In the genomic region with DNA sequence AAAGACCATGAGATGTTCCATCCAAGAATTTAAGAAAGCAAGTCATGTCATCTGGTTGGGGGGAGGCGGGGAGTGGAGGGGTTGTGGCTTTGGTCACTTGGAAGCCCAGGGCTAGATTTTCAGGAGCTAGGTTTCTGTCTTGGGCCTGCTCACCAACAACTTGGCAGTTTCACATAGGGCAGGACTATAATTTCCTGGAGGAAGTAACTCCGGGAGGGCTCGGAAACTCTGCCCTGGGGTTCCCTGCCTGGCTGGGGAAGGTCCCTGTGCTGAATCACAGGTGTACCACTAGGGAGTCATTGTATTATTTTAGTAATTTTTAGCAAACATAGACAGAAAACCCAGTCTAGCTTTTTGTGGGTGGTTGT, we compare ENCODE assay signal across 17 cellular contexts.
A peak's percentile ranks its signal among the peaks of the same experiment; 100 is the strongest.
DNase-seq lines count a peak whose midpoint lies in the region; ATAC-seq and TF ChIP-seq lines count a peak whose summit lies in the region.
"Had no signal": no experiment of that assay in that cellular context is flagged by ENCODE, and none has a peak within 500 bp of the region (broad histone marks: within the 10 kb centered on the region; RNA-seq: fewer than 3 reads in every experiment).

No MANE protein-coding gene starts in this region.

- no peaks in the 10 kb centered on the region for H3K4me1 ChIP-seq in RWPE2 (ENCODE audit: insufficient read depth, poor library complexity, severe bottlenecking)
- H3K4me1 ChIP-seq in spleen, result no peaks in the 10 kb centered on the region
- H3K4me1 ChIP-seq in HAP-1, result no peaks in the 10 kb centered on the region
- H3K4me1 ChIP-seq: Caco-2 had no signal

- no peak overlapping the region for H3K27ac Mint-ChIP-seq in activated CD4-positive, alpha-beta memory T cell treated with anti-CD3 and anti-CD28 coated beads, Interleukin-2, amount 10 ng/mL, durations not matched to agents 7 days and 5 days
- no peak overlapping the region for H3K27ac Mint-ChIP-seq in activated CD4-positive, alpha-beta memory T cell treated with anti-CD3 and anti-CD28 coated beads for 36 hours
- H3K27ac Mint-ChIP-seq: CD8-positive, alpha-beta memory T cell had no signal

- no peaks in the 10 kb centered on the region for H3K9me3 Mint-ChIP-seq in activated CD4-positive, alpha-beta memory T cell treated with anti-CD3 and anti-CD28 coated beads, Interleukin-2, amount 10 ng/mL, durations not matched to agents 7 days and 5 days
- H3K9me3 Mint-ChIP-seq in activated CD4-positive, alpha-beta memory T cell treated with anti-CD3 and anti-CD28 coated beads for 36 hours, result no peaks in the 10 kb centered on the region

- 62 to 73% (median 63%) methylated on average over 3 of the region's 3 CpGs for WGBS in spleen, 5 donors

- CTCF ChIA-PET in activated CD4-positive, alpha-beta memory T cell treated with anti-CD3 and anti-CD28 coated beads, Interleukin-2, amount 10 ng/mL, durations not matched to agents 7 days and 5 days (lab: Charles Lee), result no interaction called here
- CTCF ChIA-PET in activated CD4-positive, alpha-beta memory T cell treated with anti-CD3 and anti-CD28 coated beads for 36 hours (lab: Charles Lee), result no interaction called here

- peaks cover 12% of the 10 kb centered on the region for H3K27me3 ChIP-seq in RWPE2 (ENCODE audit: insufficient read depth, poor library complexity, severe bottlenecking)
- H3K27me3 ChIP-seq in spleen (replicated peaks in 1 of 7), result peaks cover 0 to 56% (median 0%) of the 10 kb centered on the region in 7 donors
- H3K27me3 ChIP-seq in HAP-1 (ENCODE audit: low read depth), result no peaks in the 10 kb centered on the region; the same call in 1 of the 2 replicates
- H3K27me3 ChIP-seq: BLaER1 had no signal

- peaks cover 2% of the 10 kb centered on the region for H3K27me3 Mint-ChIP-seq in activated CD4-positive, alpha-beta memory T cell treated with anti-CD3 and anti-CD28 coated beads, Interleukin-2, amount 10 ng/mL, durations not matched to agents 7 days and 5 days
- peaks cover 7% of the 10 kb centered on the region for H3K27me3 Mint-ChIP-seq in activated CD4-positive, alpha-beta memory T cell treated with anti-CD3 and anti-CD28 coated beads for 36 hours

- no peaks in the 10 kb centered on the region for H3K9me3 ChIP-seq in RWPE2 (ENCODE audit: severe bottlenecking)
- H3K9me3 ChIP-seq in spleen, result no peaks in the 10 kb centered on the region
- H3K9me3 ChIP-seq in HAP-1, result no peaks in the 10 kb centered on the region
- H3K9me3 ChIP-seq: BLaER1, Caco-2 had no signal

- peak; percentile 7 for DNase-seq in activated CD4-positive, alpha-beta memory T cell treated with anti-CD3 and anti-CD28 coated beads, Interleukin-2, amount 10 ng/mL, durations not matched to agents 7 days and 5 days
- no peak for DNase-seq in activated CD4-positive, alpha-beta memory T cell treated with anti-CD3 and anti-CD28 coated beads for 36 hours
- DNase-seq in RWPE2 (ENCODE audit: low spot score) (peak; percentile 12), mesenteric fat pad (ENCODE audit: low spot score) (peak; percentile 62), spleen (peak; percentile 30), GM20000 (ENCODE audit: low spot score) (no peak), HAP-1 (ENCODE audit: low spot score in 2 of 2) (no peak), ureter (ENCODE audit: low spot score) (no peak)
- DNase-seq: 8988T; AML-193; Caco-2; CD8-positive, alpha-beta memory T cell; DMS53; GF-D8; GM23248 had no signal

- ATAC-seq in RWPE2 (ENCODE audit: low read depth), result no peak
- ATAC-seq: HepG2 had no signal

- POLR2A ChIA-PET in activated CD4-positive, alpha-beta memory T cell treated with anti-CD3 and anti-CD28 coated beads, Interleukin-2, amount 10 ng/mL, durations not matched to agents 7 days and 5 days (lab: Charles Lee), result no interaction called here
- POLR2A ChIA-PET in activated CD4-positive, alpha-beta memory T cell treated with anti-CD3 and anti-CD28 coated beads for 36 hours (lab: Charles Lee), result no interaction called here

- H3K36me3 Mint-ChIP-seq in activated CD4-positive, alpha-beta memory T cell treated with anti-CD3 and anti-CD28 coated beads, Interleukin-2, amount 10 ng/mL, durations not matched to agents 7 days and 5 days (ENCODE audit: low read depth), result no peaks in the 10 kb centered on the region
- H3K36me3 Mint-ChIP-seq in activated CD4-positive, alpha-beta memory T cell treated with anti-CD3 and anti-CD28 coated beads for 36 hours, result no peaks in the 10 kb centered on the region
- H3K36me3 Mint-ChIP-seq: CD8-positive, alpha-beta memory T cell had no signal

- in situ Hi-C loops in HAP-1 (cut with MboI; ENCODE audit: low sequenced_read_pairs), result no loop called here

- H3K36me3 ChIP-seq in RWPE2 (ENCODE audit: low read depth) (no peaks in the 10 kb centered on the region), spleen (no peaks in the 10 kb centered on the region), HAP-1 (replicated peaks) (no peaks in the 10 kb centered on the region)
- H3K36me3 ChIP-seq: BLaER1 had no signal

- H3K4me3 Mint-ChIP-seq in activated CD4-positive, alpha-beta memory T cell treated with anti-CD3 and anti-CD28 coated beads, Interleukin-2, amount 10 ng/mL, durations not matched to agents 7 days and 5 days, result no peak overlapping the region
- no peak overlapping the region for H3K4me3 Mint-ChIP-seq in activated CD4-positive, alpha-beta memory T cell treated with anti-CD3 and anti-CD28 coated beads for 36 hours
- H3K4me3 Mint-ChIP-seq: CD8-positive, alpha-beta memory T cell had no signal

- intact Hi-C loops in activated CD4-positive, alpha-beta memory T cell treated with anti-CD3 and anti-CD28 coated beads for 36 hours (cut with micrococcal nuclease), result no loop called here
- intact Hi-C loops in spleen (cut with DNase I; ENCODE audit: low total_unique reads), result no loop called here

- no peak for TF ChIP-seq CTCF in RWPE2 (IDR thresholded peaks at IDR 0.05; ENCODE audit: poor library complexity, severe bottlenecking)
- TF ChIP-seq CTCF in spleen (IDR thresholded peaks at IDR 0.05 in 8 of 11, conservative IDR thresholded peaks at IDR 0.05 in 3 of 11), result no peak
- no peak for TF ChIP-seq CTCF in GM20000 (IDR thresholded peaks at IDR 0.05; ENCODE audit: extremely low read depth, missing control alignments)

- H3K27ac ChIP-seq in RWPE2 (ENCODE audit: poor library complexity, severe bottlenecking) (no peak overlapping the region), spleen (no peak overlapping the region)
- H3K27ac ChIP-seq: BLaER1, GM23248 had no signal

- TF ChIP-seq POLR2A in spleen (IDR thresholded peaks at IDR 0.05), result no peak

- H3K4me1 Mint-ChIP-seq in activated CD4-positive, alpha-beta memory T cell treated with anti-CD3 and anti-CD28 coated beads, Interleukin-2, amount 10 ng/mL, durations not matched to agents 7 days and 5 days, result no peaks in the 10 kb centered on the region
- no peaks in the 10 kb centered on the region for H3K4me1 Mint-ChIP-seq in activated CD4-positive, alpha-beta memory T cell treated with anti-CD3 and anti-CD28 coated beads for 36 hours (ENCODE audit: low read depth)
- H3K4me1 Mint-ChIP-seq: CD8-positive, alpha-beta memory T cell had no signal

- no peak overlapping the region for H3K4me3 ChIP-seq in RWPE2 (ENCODE audit: severe bottlenecking)
- no peak overlapping the region for H3K4me3 ChIP-seq in spleen
- H3K4me3 ChIP-seq in HAP-1, result no peak overlapping the region
- H3K4me3 ChIP-seq: BLaER1, GM23248 had no signal

Comparison
In these comparisons a context has a peak if more than half of its experiments do, and no peak if none do; other contexts are left out.
1. DNase-seq: peak in activated CD4-positive, alpha-beta memory T cell treated with anti-CD3 and anti-CD28 coated beads, Interleukin-2, amount 10 ng/mL, durations not matched to agents 7 days and 5 days (single experiment), RWPE2 (single experiment), mesenteric fat pad (single experiment) and spleen (single experiment); none in activated CD4-positive, alpha-beta memory T cell treated with anti-CD3 and anti-CD28 coated beads for 36 hours (single experiment), GM20000 (single experiment), HAP-1 (0 of 2) and ureter (single experiment).